Comparison of ENCODE assay signal across 14 cellular contexts in genomic region chr16:9042943-9043680, GRCh38. TPM values are rescaled to one million over a fixed set of nuclear protein-coding genes. Genes with fewer than 3 reads are reported as not detected.
DNase-seq lines count a peak whose midpoint lies in the region; ATAC-seq and TF ChIP-seq lines count a peak whose summit lies in the region.
"Had no signal": no experiment of that assay in that cellular context is flagged by ENCODE, and none has a peak within 500 bp of the region (broad histone marks: within the 10 kb centered on the region; RNA-seq: fewer than 3 reads in every experiment).

No MANE protein-coding gene starts in this region.

- H3K36me3 ChIP-seq in SJSA1 (no peaks in the 10 kb centered on the region), fibroblast of lung (ENCODE audit: control insufficient read depth, insufficient read depth, low read length) (no peaks in the 10 kb centered on the region), prostate gland (no peaks in the 10 kb centered on the region)
- H3K36me3 ChIP-seq: SJCRH30 had no signal

- H3K4me1 ChIP-seq in SJSA1 (replicated peaks): peaks cover 36% of the 10 kb centered on the region
- H3K4me1 ChIP-seq in fibroblast of lung (ENCODE audit: control insufficient read depth, extremely low read depth, insufficient read depth, low read length): peaks cover 11% of the 10 kb centered on the region
- no peaks in the 10 kb centered on the region for H3K4me1 ChIP-seq in prostate gland (replicated peaks)

- H3K9ac ChIP-seq in fibroblast of lung (ENCODE audit: insufficient read depth, low read length): no peak overlapping the region

- 69% methylated on average over 16 of the region's 16 CpGs for WGBS in prostate gland

- no peaks in the 10 kb centered on the region for H4K20me1 ChIP-seq in fibroblast of lung (ENCODE audit: control insufficient read depth, extremely low read depth, insufficient read depth, low read length)

- H2AFZ ChIP-seq in fibroblast of lung (ENCODE audit: low read length): no peak overlapping the region

- H3K9me3 ChIP-seq in SJSA1 (replicated peaks): no peaks in the 10 kb centered on the region
- no peaks in the 10 kb centered on the region for H3K9me3 ChIP-seq in fibroblast of lung (ENCODE audit: control insufficient read depth, insufficient read depth, low read depth, low read length)
- no peaks in the 10 kb centered on the region for H3K9me3 ChIP-seq in prostate gland

- H3K27ac ChIP-seq in SJSA1 (peak overlapping the region; percentile 65), fibroblast of lung (ENCODE audit: insufficient read depth, low read length) (peak overlapping the region; percentile 10), prostate gland (no peak overlapping the region)
- H3K27ac ChIP-seq: SJCRH30, VCaP had no signal

- TF ChIP-seq POLR2A in prostate gland (IDR thresholded peaks at IDR 0.05): no peak

- no peak for ATAC-seq in GM19328 (IDR thresholded peaks at IDR 0.05; ENCODE audit: unreplicated experiment)
- ATAC-seq: effector memory CD8-positive, alpha-beta T cell had no signal

- DNase-seq in ELR (ENCODE audit: low read depth) (peak; percentile 66), SJSA1 (ENCODE audit: low read depth in 1 of 2, low spot score in 2 of 2) (peak; percentile 88 to 97), fibroblast of lung (ENCODE audit: low read depth in 2 of 2) (peak; percentile 66 to 89), skeletal muscle cell (ENCODE audit: low read depth) (peak; percentile 55), prostate gland (ENCODE audit: low spot score) (no peak)
- no peak for DNase-seq in activated T-cell treated with anti-CD3 and anti-CD28 coated beads, Interleukin-2, amount 50 U/mL, for 1 hour
- DNase-seq: COR-L47; effector memory CD8-positive, alpha-beta T cell; kidney glomerular epithelial cell; NCI-H2029 treated with DMSO at 0.1 percent for 48 hours; NK-92 treated with Interleukin-12 subunit alpha and Interleukin-12 subunit beta, amount 100 ng/mL, for 24 hours had no signal

- no peak overlapping the region for H3K4me3 ChIP-seq in SJSA1
- H3K4me3 ChIP-seq in fibroblast of lung (replicated peaks in 1 of 4; ENCODE audit: control extremely low read depth in 1 of 4, insufficient read depth in 1 of 4, low read depth in 3 of 4, low read length in 4 of 4): no peak overlapping the region
- no peak overlapping the region for H3K4me3 ChIP-seq in skeletal muscle cell (ENCODE audit: low read depth, low read length)
- H3K4me3 ChIP-seq in prostate gland: no peak overlapping the region
- H3K4me3 ChIP-seq: SJCRH30 had no signal

- TF ChIP-seq CTCF in fibroblast of lung (conservative IDR thresholded peaks at IDR 0.05 in 1 of 2, IDR thresholded peaks at IDR 0.05 in 1 of 2; ENCODE audit: low read depth in 1 of 2, low read length in 2 of 2) (no peak), prostate gland (IDR thresholded peaks at IDR 0.05) (no peak)

- H3K79me2 ChIP-seq in fibroblast of lung (ENCODE audit: control insufficient read depth, insufficient read depth, low read length): no peaks in the 10 kb centered on the region

- peak overlapping the region; percentile 29 for H3K4me2 ChIP-seq in fibroblast of lung (ENCODE audit: extremely low read depth, insufficient read depth, low read length)

- intact Hi-C loops in prostate gland (cut with DNase I): no loop called here

- no peaks in the 10 kb centered on the region for H3K27me3 ChIP-seq in SJSA1 (replicated peaks)
- H3K27me3 ChIP-seq in fibroblast of lung (ENCODE audit: control insufficient read depth, insufficient read depth, low read length): no peaks in the 10 kb centered on the region
- no peaks in the 10 kb centered on the region for H3K27me3 ChIP-seq in prostate gland (replicated peaks; ENCODE audit: insufficient read depth)
- H3K27me3 ChIP-seq: SJCRH30 had no signal

RNA-seq across cellular contexts. Expression of gene HAPSTR1, which starts 48.3 kb away (rescaled TPM):
- 72.6 and 91.1 TPM in 2 replicates for total RNA-seq in SJSA1 (2014; rRNA removed; shearing (Covaris generic))
- total RNA-seq in fibroblast of lung (45.2 and 57.3 TPM in 2 replicates), prostate gland (10 to 100 TPM; 45.5 to 68.6 TPM)
- polyA plus RNA-seq in fibroblast of lung: 33.2 and 37.5 TPM in 2 replicates
- polyA plus RNA-seq in fibroblast of lung (2012): 23.7 and 28.8 TPM in 2 replicates
- polyA minus RNA-seq in fibroblast of lung (ENCODE audit: low replicate concordance): 35.9 and 46.1 TPM in 2 replicates

Comparison
In these comparisons a context has a peak if more than half of its experiments do, and no peak if none do; other contexts are left out.
1. DNase-seq: peak in ELR (single experiment), SJSA1 (2 of 2), fibroblast of lung (2 of 2) and skeletal muscle cell (single experiment); none in prostate gland (single experiment) and activated T-cell treated with anti-CD3 and anti-CD28 coated beads, Interleukin-2, amount 50 U/mL, for 1 hour (single experiment).
2. H3K27ac ChIP-seq: peak in SJSA1 (single experiment) and fibroblast of lung (single experiment); none in prostate gland (0 of 2).